ENCODE assay signal across 28 cellular contexts in the genomic region with DNA sequence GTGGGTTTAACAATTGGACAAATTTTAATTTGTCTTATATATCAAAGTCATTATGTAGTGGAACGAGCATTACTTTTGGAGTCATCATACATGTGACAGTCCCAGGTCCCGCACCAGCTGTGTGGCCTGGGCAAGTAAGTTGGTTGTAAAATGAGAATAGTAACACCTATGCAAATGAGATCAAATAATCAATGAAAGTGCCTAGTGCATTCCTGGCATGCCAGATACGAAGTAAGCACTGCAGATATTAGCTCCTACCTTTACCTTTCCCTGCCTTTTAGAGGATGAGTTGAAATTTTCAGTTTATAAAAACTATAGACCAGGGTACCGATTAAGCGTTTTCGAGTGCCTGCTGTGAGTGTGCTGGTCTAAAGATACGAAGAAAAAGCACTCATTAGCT.
"Had no signal": no experiment of that assay in that cellular context is flagged by ENCODE, and none has a peak within 500 bp of the region (broad histone marks: within the 10 kb centered on the region; RNA-seq: fewer than 3 reads in every experiment).

No MANE protein-coding gene starts in this region.

- H3K27me3 Mint-ChIP-seq: activated CD4-positive, alpha-beta memory T cell treated with anti-CD3 and anti-CD28 coated beads, Interleukin-2, amount 10 ng/mL, durations not matched to agents 7 days and 5 days; activated CD4-positive, alpha-beta T cell treated with anti-CD3 and anti-CD28 coated beads, Interleukin-2, amount 10 ng/mL, durations not matched to agents 7 days and 5 days; activated naive CD4-positive, alpha-beta T cell treated with anti-CD3 and anti-CD28 coated beads, Interleukin-2, amount 10 ng/mL, durations not matched to agents 7 days and 5 days; activated naive CD8-positive, alpha-beta T cell treated with anti-CD3 and anti-CD28 coated beads, Interleukin-2, amount 10 ng/mL, durations not matched to agents 7 days and 5 days; brain had no signal

- ATAC-seq: activated naive CD4-positive, alpha-beta T cell treated with anti-CD3 and anti-CD28 coated beads, Interleukin-2, amount 50 U/mL, for 72 hours; activated T-cell treated with anti-CD3 and anti-CD28 coated beads, Interleukin-2, amount 50 U/mL, for 72 hours; gastroesophageal sphincter; heart right ventricle had no signal

- H3K27ac ChIP-seq: ascending aorta, breast epithelium, cardiac muscle cell, colonic mucosa, epithelial cell of prostate, esophagus squamous epithelium, gastroesophageal sphincter had no signal

- H3K27me3 ChIP-seq: ascending aorta, breast epithelium, cardiac muscle cell, colonic mucosa, esophagus squamous epithelium, gastroesophageal sphincter, heart right ventricle had no signal

- H3K4me3 Mint-ChIP-seq: activated CD4-positive, alpha-beta memory T cell treated with anti-CD3 and anti-CD28 coated beads, Interleukin-2, amount 10 ng/mL, durations not matched to agents 7 days and 5 days; activated CD4-positive, alpha-beta T cell treated with anti-CD3 and anti-CD28 coated beads, Interleukin-2, amount 10 ng/mL, durations not matched to agents 7 days and 5 days; activated naive CD4-positive, alpha-beta T cell treated with anti-CD3 and anti-CD28 coated beads, Interleukin-2, amount 10 ng/mL, durations not matched to agents 7 days and 5 days; activated naive CD8-positive, alpha-beta T cell treated with anti-CD3 and anti-CD28 coated beads, Interleukin-2, amount 10 ng/mL, durations not matched to agents 7 days and 5 days; activated T-cell treated with anti-CD3 and anti-CD28 coated beads, Interleukin-2, amount 50 U/mL, for 72 hours; brain had no signal

- FAIRE-seq: endometrium, endothelial cell of umbilical vein had no signal

- DNase-seq: activated CD4-positive, alpha-beta memory T cell treated with anti-CD3 and anti-CD28 coated beads, Interleukin-2, amount 10 ng/mL, durations not matched to agents 7 days and 5 days; activated CD4-positive, alpha-beta T cell treated with anti-CD3 and anti-CD28 coated beads for 1 hour; activated CD4-positive, alpha-beta T cell treated with anti-CD3 and anti-CD28 coated beads for 4 hours; activated CD4-positive, alpha-beta T cell treated with anti-CD3 and anti-CD28 coated beads, Interleukin-2, amount 10 ng/mL, durations not matched to agents 7 days and 5 days; activated CD4-positive, alpha-beta T cell treated with anti-CD3 and anti-CD28 coated beads, Interleukin-2, amount 50 U/mL, for 4 hours; activated gamma-delta T cell; activated naive CD4-positive, alpha-beta T cell; activated naive CD4-positive, alpha-beta T cell treated with anti-CD3 and anti-CD28 coated beads, Interleukin-2, amount 10 ng/mL, durations not matched to agents 7 days and 5 days; activated naive CD8-positive, alpha-beta T cell treated with anti-CD3 and anti-CD28 coated beads, Interleukin-2, amount 10 ng/mL, durations not matched to agents 7 days and 5 days; activated T-cell treated with anti-CD3 and anti-CD28 coated beads, Interleukin-2, amount 50 U/mL, for 72 hours; central memory CD4-positive, alpha-beta T cell; cerebellar nuclear complex; colonic mucosa; effector CD8-positive, alpha-beta T cell; esophagus squamous epithelium; foreskin melanocyte; heart right ventricle; T-helper 1 cell; T-helper 2 cell had no signal

- H3K4me1 ChIP-seq: breast epithelium, colonic mucosa, esophagus squamous epithelium, gastroesophageal sphincter had no signal

- H3K9me3 ChIP-seq: ascending aorta, breast epithelium, colonic mucosa, esophagus squamous epithelium, gastroesophageal sphincter, heart right ventricle had no signal

- H3K4me3 ChIP-seq: ascending aorta, breast epithelium, cardiac muscle cell, colonic mucosa, esophagus squamous epithelium, gastroesophageal sphincter, heart right ventricle had no signal

- H3K36me3 ChIP-seq: ascending aorta, breast epithelium, cardiac muscle cell, colonic mucosa had no signal

- H3K36me3 Mint-ChIP-seq: activated naive CD4-positive, alpha-beta T cell treated with anti-CD3 and anti-CD28 coated beads, Interleukin-2, amount 50 U/mL, for 72 hours had no signal

- H3K4me1 Mint-ChIP-seq: activated CD4-positive, alpha-beta T cell treated with anti-CD3 and anti-CD28 coated beads, Interleukin-2, amount 10 ng/mL, durations not matched to agents 7 days and 5 days; activated naive CD4-positive, alpha-beta T cell treated with anti-CD3 and anti-CD28 coated beads, Interleukin-2, amount 10 ng/mL, durations not matched to agents 7 days and 5 days; activated naive CD8-positive, alpha-beta T cell treated with anti-CD3 and anti-CD28 coated beads, Interleukin-2, amount 10 ng/mL, durations not matched to agents 7 days and 5 days had no signal

- H3K27ac Mint-ChIP-seq: activated CD4-positive, alpha-beta memory T cell treated with anti-CD3 and anti-CD28 coated beads, Interleukin-2, amount 10 ng/mL, durations not matched to agents 7 days and 5 days; activated CD4-positive, alpha-beta T cell treated with anti-CD3 and anti-CD28 coated beads, Interleukin-2, amount 10 ng/mL, durations not matched to agents 7 days and 5 days; activated naive CD4-positive, alpha-beta T cell treated with anti-CD3 and anti-CD28 coated beads, Interleukin-2, amount 10 ng/mL, durations not matched to agents 7 days and 5 days; activated naive CD4-positive, alpha-beta T cell treated with anti-CD3 and anti-CD28 coated beads, Interleukin-2, amount 50 U/mL, for 72 hours; activated naive CD8-positive, alpha-beta T cell treated with anti-CD3 and anti-CD28 coated beads, Interleukin-2, amount 10 ng/mL, durations not matched to agents 7 days and 5 days; activated T-cell treated with anti-CD3 and anti-CD28 coated beads, Interleukin-2, amount 50 U/mL, for 72 hours had no signal
